In the genomic region with DNA sequence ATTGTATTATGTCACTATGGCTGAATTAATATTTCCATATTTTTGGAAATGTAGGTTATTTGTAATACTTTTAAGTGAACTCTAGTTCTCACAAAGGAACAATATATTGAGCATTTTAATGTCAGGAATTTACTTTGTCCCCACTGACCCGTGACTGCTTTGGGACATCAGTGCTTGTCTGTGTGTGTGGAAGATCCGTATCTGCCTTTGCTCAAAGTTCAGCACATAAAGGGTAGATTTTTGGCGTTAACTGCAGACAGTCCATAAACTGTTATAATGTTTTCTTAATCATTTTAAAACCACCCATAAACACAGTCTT, we compare ENCODE assay signal across 1 cellular context.
A peak's percentile ranks its signal among the peaks of the same experiment; 100 is the strongest.
TF ChIP-seq lines count a peak whose summit lies in the region.

No MANE protein-coding gene starts in this region.

TF ChIP-seq in HepG2, 621 proteins besides CTCF, POLR2A, EP300 and RAD21 (continued from another document and continues in another):
- TF ChIP-seq ZNF432 (CRISPR knock-in tag; IDR thresholded peaks at IDR 0.05; ENCODE audit: borderline replicate concordance) = no peak
- no peak for TF ChIP-seq ARID2 (CRISPR knock-in tag; IDR thresholded peaks at IDR 0.05; ENCODE audit: borderline replicate concordance)
- TF ChIP-seq, protein P1, sequence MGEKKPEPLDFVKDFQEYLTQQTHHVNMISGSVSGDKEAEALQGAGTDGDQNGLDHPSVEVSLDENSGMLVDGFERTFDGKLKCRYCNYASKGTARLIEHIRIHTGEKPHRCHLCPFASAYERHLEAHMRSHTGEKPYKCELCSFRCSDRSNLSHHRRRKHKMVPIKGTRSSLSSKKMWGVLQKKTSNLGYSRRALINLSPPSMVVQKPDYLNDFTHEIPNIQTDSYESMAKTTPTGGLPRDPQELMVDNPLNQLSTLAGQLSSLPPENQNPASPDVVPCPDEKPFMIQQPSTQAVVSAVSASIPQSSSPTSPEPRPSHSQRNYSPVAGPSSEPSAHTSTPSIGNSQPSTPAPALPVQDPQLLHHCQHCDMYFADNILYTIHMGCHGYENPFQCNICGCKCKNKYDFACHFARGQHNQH (CRISPR knock-in tag; IDR thresholded peaks at IDR 0.05) = no peak
- TF ChIP-seq KLF11 (CRISPR knock-in tag; IDR thresholded peaks at IDR 0.05) = no peak
- no peak for TF ChIP-seq ZNF138 (CRISPR knock-in tag; IDR thresholded peaks at IDR 0.05; ENCODE audit: low read depth)
- no peak for TF ChIP-seq RXRA (CRISPR knock-in tag; IDR thresholded peaks at IDR 0.05)
- no peak for TF ChIP-seq NR3C1 (CRISPR knock-in tag; IDR thresholded peaks at IDR 0.05)
- no peak for TF ChIP-seq SRSF4 (IDR thresholded peaks at IDR 0.05; ENCODE audit: low read depth, low read length, poor library complexity, severe bottlenecking)
- TF ChIP-seq ZNF746 (CRISPR knock-in tag; IDR thresholded peaks at IDR 0.05) = no peak
- TF ChIP-seq, protein P2, sequence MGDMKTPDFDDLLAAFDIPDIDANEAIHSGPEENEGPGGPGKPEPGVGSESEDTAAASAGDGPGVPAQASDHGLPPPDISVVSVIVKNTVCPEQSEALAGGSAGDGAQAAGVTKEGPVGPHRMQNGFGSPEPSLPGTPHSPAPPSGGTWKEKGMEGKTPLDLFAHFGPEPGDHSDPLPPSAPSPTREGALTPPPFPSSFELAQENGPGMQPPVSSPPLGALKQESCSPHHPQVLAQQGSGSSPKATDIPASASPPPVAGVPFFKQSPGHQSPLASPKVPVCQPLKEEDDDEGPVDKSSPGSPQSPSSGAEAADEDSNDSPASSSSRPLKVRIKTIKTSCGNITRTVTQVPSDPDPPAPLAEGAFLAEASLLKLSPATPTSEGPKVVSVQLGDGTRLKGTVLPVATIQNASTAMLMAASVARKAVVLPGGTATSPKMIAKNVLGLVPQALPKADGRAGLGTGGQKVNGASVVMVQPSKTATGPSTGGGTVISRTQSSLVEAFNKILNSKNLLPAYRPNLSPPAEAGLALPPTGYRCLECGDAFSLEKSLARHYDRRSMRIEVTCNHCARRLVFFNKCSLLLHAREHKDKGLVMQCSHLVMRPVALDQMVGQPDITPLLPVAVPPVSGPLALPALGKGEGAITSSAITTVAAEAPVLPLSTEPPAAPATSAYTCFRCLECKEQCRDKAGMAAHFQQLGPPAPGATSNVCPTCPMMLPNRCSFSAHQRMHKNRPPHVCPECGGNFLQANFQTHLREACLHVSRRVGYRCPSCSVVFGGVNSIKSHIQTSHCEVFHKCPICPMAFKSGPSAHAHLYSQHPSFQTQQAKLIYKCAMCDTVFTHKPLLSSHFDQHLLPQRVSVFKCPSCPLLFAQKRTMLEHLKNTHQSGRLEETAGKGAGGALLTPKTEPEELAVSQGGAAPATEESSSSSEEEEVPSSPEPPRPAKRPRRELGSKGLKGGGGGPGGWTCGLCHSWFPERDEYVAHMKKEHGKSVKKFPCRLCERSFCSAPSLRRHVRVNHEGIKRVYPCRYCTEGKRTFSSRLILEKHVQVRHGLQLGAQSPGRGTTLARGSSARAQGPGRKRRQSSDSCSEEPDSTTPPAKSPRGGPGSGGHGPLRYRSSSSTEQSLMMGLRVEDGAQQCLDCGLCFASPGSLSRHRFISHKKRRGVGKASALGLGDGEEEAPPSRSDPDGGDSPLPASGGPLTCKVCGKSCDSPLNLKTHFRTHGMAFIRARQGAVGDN (CRISPR knock-in tag; IDR thresholded peaks at IDR 0.05) = no peak
- TF ChIP-seq ZNF124 (CRISPR knock-in tag; IDR thresholded peaks at IDR 0.05) = no peak
- no peak for TF ChIP-seq ATF7 (IDR thresholded peaks at IDR 0.05)
- TF ChIP-seq ATF7 (CRISPR knock-in tag; IDR thresholded peaks at IDR 0.05) = no peak
- TF ChIP-seq, protein P3, sequence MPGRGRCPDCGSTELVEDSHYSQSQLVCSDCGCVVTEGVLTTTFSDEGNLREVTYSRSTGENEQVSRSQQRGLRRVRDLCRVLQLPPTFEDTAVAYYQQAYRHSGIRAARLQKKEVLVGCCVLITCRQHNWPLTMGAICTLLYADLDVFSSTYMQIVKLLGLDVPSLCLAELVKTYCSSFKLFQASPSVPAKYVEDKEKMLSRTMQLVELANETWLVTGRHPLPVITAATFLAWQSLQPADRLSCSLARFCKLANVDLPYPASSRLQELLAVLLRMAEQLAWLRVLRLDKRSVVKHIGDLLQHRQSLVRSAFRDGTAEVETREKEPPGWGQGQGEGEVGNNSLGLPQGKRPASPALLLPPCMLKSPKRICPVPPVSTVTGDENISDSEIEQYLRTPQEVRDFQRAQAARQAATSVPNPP (CRISPR knock-in tag; IDR thresholded peaks at IDR 0.05) = no peak
- peak; percentile 50; the same call in 1 of the 2 replicates for TF ChIP-seq SOX5 (CRISPR knock-in tag; IDR thresholded peaks at IDR 0.05; ENCODE audit: borderline replicate concordance)
- TF ChIP-seq HNRNPH1 (optimal IDR thresholded peaks at IDR 0.05; ENCODE audit: low read depth, low read length) = no peak
- TF ChIP-seq HNF4A (CRISPR knock-in tag; IDR thresholded peaks at IDR 0.05) = peak; percentile 80
- 0 out of 2 replicates have a peak, but pooled peaks have one; percentile 19 for TF ChIP-seq KDM5A (IDR thresholded peaks at IDR 0.05; ENCODE audit: borderline replicate concordance, low read length)
- no peak for TF ChIP-seq SP1 (IDR thresholded peaks at IDR 0.05)
- TF ChIP-seq SP1 (CRISPR knock-in tag; IDR thresholded peaks at IDR 0.05) = no peak
- TF ChIP-seq TCF7L2 (IDR thresholded peaks at IDR 0.05; ENCODE audit: low read depth, low read length) = no peak
- TF ChIP-seq, protein P4, sequence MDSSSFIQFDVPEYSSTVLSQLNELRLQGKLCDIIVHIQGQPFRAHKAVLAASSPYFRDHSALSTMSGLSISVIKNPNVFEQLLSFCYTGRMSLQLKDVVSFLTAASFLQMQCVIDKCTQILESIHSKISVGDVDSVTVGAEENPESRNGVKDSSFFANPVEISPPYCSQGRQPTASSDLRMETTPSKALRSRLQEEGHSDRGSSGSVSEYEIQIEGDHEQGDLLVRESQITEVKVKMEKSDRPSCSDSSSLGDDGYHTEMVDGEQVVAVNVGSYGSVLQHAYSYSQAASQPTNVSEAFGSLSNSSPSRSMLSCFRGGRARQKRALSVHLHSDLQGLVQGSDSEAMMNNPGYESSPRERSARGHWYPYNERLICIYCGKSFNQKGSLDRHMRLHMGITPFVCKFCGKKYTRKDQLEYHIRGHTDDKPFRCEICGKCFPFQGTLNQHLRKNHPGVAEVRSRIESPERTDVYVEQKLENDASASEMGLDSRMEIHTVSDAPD (CRISPR knock-in tag; IDR thresholded peaks at IDR 0.05) = no peak
- TF ChIP-seq ARHGAP35 (CRISPR knock-in tag; IDR thresholded peaks at IDR 0.05; ENCODE audit: borderline replicate concordance) = no peak
- TF ChIP-seq RARA (CRISPR knock-in tag; IDR thresholded peaks at IDR 0.05) = peak; percentile 39; the same call in 1 of the 2 replicates
- no peak for TF ChIP-seq ZFYVE20 (CRISPR knock-in tag; IDR thresholded peaks at IDR 0.05; ENCODE audit: borderline replicate concordance, low read depth)
- TF ChIP-seq, protein P5, sequence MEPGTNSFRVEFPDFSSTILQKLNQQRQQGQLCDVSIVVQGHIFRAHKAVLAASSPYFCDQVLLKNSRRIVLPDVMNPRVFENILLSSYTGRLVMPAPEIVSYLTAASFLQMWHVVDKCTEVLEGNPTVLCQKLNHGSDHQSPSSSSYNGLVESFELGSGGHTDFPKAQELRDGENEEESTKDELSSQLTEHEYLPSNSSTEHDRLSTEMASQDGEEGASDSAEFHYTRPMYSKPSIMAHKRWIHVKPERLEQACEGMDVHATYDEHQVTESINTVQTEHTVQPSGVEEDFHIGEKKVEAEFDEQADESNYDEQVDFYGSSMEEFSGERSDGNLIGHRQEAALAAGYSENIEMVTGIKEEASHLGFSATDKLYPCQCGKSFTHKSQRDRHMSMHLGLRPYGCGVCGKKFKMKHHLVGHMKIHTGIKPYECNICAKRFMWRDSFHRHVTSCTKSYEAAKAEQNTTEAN (CRISPR knock-in tag; conservative IDR thresholded peaks at IDR 0.05) = no peak
- TF ChIP-seq NFIC (IDR thresholded peaks at IDR 0.05; ENCODE audit: low read length) = peak; percentile 20; the same call in 1 of the 2 replicates
- TF ChIP-seq, protein P6, sequence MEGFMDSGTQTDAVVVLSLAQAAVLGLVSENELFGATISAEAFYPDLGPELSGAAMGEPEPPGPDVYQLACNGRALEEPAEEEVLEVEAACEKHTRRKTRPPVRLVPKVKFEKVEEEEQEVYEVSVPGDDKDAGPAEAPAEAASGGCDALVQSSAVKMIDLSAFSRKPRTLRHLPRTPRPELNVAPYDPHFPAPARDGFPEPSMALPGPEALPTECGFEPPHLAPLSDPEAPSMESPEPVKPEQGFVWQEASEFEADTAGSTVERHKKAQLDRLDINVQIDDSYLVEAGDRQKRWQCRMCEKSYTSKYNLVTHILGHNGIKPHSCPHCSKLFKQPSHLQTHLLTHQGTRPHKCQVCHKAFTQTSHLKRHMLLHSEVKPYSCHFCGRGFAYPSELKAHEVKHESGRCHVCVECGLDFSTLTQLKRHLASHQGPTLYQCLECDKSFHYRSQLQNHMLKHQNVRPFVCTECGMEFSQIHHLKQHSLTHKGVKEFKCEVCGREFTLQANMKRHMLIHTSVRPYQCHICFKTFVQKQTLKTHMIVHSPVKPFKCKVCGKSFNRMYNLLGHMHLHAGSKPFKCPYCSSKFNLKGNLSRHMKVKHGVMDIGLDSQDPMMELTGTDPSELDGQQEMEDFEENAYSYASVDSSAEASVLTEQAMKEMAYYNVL (CRISPR knock-in tag; IDR thresholded peaks at IDR 0.05; ENCODE audit: borderline replicate concordance) = no peak
- TF ChIP-seq HNF4G (IDR thresholded peaks at IDR 0.05; ENCODE audit: borderline replicate concordance, low read depth, low read length) = peak; percentile 64; the same call in 1 of the 2 replicates
- no peak for TF ChIP-seq HNF4G (CRISPR knock-in tag; IDR thresholded peaks at IDR 0.05; ENCODE audit: borderline replicate concordance, low read depth)
- no peak for TF ChIP-seq TBL1XR1 (IDR thresholded peaks at IDR 0.05; ENCODE audit: borderline replicate concordance, low read length, partially characterized antibody)
- TF ChIP-seq KDM1A (CRISPR knock-in tag; IDR thresholded peaks at IDR 0.05) = no peak
- TF ChIP-seq, protein P7, sequence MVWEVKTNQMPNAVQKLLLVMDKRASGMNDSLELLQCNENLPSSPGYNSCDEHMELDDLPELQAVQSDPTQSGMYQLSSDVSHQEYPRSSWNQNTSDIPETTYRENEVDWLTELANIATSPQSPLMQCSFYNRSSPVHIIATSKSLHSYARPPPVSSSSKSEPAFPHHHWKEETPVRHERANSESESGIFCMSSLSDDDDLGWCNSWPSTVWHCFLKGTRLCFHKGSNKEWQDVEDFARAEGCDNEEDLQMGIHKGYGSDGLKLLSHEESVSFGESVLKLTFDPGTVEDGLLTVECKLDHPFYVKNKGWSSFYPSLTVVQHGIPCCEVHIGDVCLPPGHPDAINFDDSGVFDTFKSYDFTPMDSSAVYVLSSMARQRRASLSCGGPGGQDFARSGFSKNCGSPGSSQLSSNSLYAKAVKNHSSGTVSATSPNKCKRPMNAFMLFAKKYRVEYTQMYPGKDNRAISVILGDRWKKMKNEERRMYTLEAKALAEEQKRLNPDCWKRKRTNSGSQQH (CRISPR knock-in tag; IDR thresholded peaks at IDR 0.05; ENCODE audit: low read depth) = no peak
- TF ChIP-seq TCF7 (IDR thresholded peaks at IDR 0.05; ENCODE audit: low read depth) = peak; percentile 37; the same call in 1 of the 2 replicates
- TF ChIP-seq ARNTL (CRISPR knock-in tag; IDR thresholded peaks at IDR 0.05) = no peak
- TF ChIP-seq, protein P8, sequence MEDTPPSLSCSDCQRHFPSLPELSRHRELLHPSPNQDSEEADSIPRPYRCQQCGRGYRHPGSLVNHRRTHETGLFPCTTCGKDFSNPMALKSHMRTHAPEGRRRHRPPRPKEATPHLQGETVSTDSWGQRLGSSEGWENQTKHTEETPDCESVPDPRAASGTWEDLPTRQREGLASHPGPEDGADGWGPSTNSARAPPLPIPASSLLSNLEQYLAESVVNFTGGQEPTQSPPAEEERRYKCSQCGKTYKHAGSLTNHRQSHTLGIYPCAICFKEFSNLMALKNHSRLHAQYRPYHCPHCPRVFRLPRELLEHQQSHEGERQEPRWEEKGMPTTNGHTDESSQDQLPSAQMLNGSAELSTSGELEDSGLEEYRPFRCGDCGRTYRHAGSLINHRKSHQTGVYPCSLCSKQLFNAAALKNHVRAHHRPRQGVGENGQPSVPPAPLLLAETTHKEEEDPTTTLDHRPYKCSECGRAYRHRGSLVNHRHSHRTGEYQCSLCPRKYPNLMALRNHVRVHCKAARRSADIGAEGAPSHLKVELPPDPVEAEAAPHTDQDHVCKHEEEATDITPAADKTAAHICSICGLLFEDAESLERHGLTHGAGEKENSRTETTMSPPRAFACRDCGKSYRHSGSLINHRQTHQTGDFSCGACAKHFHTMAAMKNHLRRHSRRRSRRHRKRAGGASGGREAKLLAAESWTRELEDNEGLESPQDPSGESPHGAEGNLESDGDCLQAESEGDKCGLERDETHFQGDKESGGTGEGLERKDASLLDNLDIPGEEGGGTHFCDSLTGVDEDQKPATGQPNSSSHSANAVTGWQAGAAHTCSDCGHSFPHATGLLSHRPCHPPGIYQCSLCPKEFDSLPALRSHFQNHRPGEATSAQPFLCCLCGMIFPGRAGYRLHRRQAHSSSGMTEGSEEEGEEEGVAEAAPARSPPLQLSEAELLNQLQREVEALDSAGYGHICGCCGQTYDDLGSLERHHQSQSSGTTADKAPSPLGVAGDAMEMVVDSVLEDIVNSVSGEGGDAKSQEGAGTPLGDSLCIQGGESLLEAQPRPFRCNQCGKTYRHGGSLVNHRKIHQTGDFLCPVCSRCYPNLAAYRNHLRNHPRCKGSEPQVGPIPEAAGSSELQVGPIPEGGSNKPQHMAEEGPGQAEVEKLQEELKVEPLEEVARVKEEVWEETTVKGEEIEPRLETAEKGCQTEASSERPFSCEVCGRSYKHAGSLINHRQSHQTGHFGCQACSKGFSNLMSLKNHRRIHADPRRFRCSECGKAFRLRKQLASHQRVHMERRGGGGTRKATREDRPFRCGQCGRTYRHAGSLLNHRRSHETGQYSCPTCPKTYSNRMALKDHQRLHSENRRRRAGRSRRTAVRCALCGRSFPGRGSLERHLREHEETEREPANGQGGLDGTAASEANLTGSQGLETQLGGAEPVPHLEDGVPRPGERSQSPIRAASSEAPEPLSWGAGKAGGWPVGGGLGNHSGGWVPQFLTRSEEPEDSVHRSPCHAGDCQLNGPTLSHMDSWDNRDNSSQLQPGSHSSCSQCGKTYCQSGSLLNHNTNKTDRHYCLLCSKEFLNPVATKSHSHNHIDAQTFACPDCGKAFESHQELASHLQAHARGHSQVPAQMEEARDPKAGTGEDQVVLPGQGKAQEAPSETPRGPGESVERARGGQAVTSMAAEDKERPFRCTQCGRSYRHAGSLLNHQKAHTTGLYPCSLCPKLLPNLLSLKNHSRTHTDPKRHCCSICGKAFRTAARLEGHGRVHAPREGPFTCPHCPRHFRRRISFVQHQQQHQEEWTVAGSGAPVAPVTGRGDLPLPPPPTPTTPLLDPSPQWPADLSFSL (CRISPR knock-in tag; IDR thresholded peaks at IDR 0.05) = no peak
- TF ChIP-seq, protein P9, sequence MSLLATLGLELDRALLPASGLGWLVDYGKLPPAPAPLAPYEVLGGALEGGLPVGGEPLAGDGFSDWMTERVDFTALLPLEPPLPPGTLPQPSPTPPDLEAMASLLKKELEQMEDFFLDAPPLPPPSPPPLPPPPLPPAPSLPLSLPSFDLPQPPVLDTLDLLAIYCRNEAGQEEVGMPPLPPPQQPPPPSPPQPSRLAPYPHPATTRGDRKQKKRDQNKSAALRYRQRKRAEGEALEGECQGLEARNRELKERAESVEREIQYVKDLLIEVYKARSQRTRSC (CRISPR knock-in tag; IDR thresholded peaks at IDR 0.05; ENCODE audit: low read depth) = no peak
- TF ChIP-seq DMAP1 (CRISPR knock-in tag; IDR thresholded peaks at IDR 0.05) = no peak
- no peak for TF ChIP-seq TRIM24 (CRISPR knock-in tag; IDR thresholded peaks at IDR 0.05)
